ENCODE assay signal across 16 cellular contexts in the genomic region with DNA sequence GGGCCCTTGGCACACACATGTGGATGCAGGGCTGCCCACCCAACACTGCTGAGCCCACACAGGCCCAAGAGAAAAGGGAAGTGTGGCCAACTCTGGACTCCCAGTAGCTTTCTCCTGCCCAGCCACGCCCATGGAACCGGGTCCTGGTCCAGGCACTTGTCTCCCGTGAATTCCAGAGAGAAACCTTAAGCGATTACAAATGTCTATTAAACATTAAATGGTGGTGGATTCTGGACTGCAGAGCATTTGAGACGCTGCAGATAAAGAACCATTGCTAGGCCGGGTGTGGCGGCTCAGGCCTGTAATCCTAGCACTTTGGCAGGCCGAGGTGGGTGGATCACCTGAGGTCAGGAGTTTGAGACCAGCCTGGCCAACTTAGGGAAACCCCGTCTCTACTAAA.
"Had no signal": no experiment of that assay in that cellular context is flagged by ENCODE, and none has a peak within 500 bp of the region (broad histone marks: within the 10 kb centered on the region; RNA-seq: fewer than 3 reads in every experiment).

No MANE protein-coding gene starts in this region.

- H3K4me1 ChIP-seq: breast epithelium had no signal

- H3K9me3 ChIP-seq: breast epithelium, psoas muscle, upper lobe of left lung had no signal

- DNase-seq: activated CD4-positive, alpha-beta T cell treated with anti-CD3 and anti-CD28 coated beads, Interleukin-2, amount 10 ng/mL, durations not matched to agents 7 days and 5 days; activated CD8-positive, alpha-beta memory T cell treated with anti-CD3 and anti-CD28 coated beads, Interleukin-2, amount 50 U/mL, for 48 hours; activated naive CD8-positive, alpha-beta T cell treated with anti-CD3 and anti-CD28 coated beads for 36 hours; activated T-cell treated with anti-CD3 and anti-CD28 coated beads, Interleukin-2, amount 50 U/mL, for 72 hours; erythroblast; hypothalamus; kidney; mesendoderm; occipital lobe; psoas muscle; stimulated activated CD4-positive, alpha-beta T cell treated with anti-CD3 and anti-CD28 coated beads, Interleukin-2, amount 100 ng/mL, for 48 hours; T-helper 9 cell had no signal

- H3K36me3 ChIP-seq: breast epithelium, upper lobe of left lung had no signal

- H3K27me3 ChIP-seq: upper lobe of left lung had no signal

- H3K27ac ChIP-seq: psoas muscle had no signal

- ATAC-seq: activated T-cell treated with anti-CD3 and anti-CD28 coated beads, Interleukin-2, amount 50 U/mL, for 72 hours; natural killer cell treated with Interleukin-12 subunit alpha and Interleukin-12 subunit beta and Interleukin-15 and Interleukin-18, amount 100 ng/mL, for 72 hours; psoas muscle; stimulated activated memory B cell treated with anti-CD40 and anti-IgM and Interleukin-4, amounts not matched to agents 10 μg/mL and 1 μg/mL and 100 μg/mL, for 72 hours had no signal

- H3K4me3 ChIP-seq: breast epithelium, psoas muscle, upper lobe of left lung had no signal
